ENCODE assay signal across 13 cellular contexts in the genomic region with DNA sequence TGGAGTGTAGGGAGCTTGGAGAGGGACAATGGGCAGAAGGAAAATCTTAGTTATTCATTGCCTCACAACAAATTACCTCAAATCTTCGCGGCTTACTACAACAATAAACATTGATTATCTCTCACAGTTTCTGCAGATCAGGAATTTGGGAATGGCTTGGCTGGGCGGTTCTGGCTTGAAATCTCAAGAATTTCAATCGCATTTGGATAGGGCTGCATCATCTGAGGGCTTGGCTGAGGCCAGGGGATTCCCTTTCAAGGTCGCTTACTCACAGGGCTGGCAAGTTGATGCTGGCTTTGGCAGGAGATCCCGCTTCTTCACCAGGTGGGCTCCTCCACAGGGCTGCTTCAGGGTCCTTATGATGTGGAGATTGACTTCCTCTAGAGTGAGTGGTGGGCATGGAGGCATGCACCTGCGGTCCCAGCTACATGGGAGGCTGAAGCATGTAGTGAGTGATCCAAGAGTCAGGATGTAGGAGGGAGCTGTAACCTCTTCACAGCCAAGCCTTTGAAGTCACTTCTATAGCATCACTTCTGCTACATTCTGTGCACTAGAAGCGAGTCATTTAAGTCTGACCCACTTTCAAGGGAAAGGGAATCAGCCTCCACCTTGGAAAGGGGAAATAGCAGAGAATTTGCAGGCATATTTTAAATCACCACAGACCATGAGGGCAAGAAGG.
DNase-seq lines count a peak whose midpoint lies in the region; ATAC-seq and TF ChIP-seq lines count a peak whose summit lies in the region.
"Had no signal": no experiment of that assay in that cellular context is flagged by ENCODE, and none has a peak within 500 bp of the region (broad histone marks: within the 10 kb centered on the region; RNA-seq: fewer than 3 reads in every experiment).

No MANE protein-coding gene starts in this region.

- H3K27ac ChIP-seq in endodermal cell (ENCODE audit: low read depth, low read length) (no peak overlapping the region), tibial artery (no peak overlapping the region)
- H3K27ac ChIP-seq: KMS-11, sigmoid colon had no signal

- TF ChIP-seq CTCF in endodermal cell (conservative IDR thresholded peaks at IDR 0.05) = no peak
- TF ChIP-seq CTCF in omental fat pad (IDR thresholded peaks at IDR 0.05) = no peak
- no peak for TF ChIP-seq CTCF in tibial artery (IDR thresholded peaks at IDR 0.05)

- peaks cover 12% of the 10 kb centered on the region for H3K4me1 ChIP-seq in endodermal cell (ENCODE audit: control insufficient read depth, insufficient read depth, low read length)
- peaks cover 0 to 6% (median 2%) of the 10 kb centered on the region in 4 donors for H3K4me1 ChIP-seq in tibial artery

- intact Hi-C loops in tibial artery (cut with DNase I; ENCODE audit: low total_unique reads) = no loop called here

- no peak overlapping the region for H3K4me3 ChIP-seq in MG63
- H3K4me3 ChIP-seq in endodermal cell (ENCODE audit: low read length) = no peak overlapping the region
- H3K4me3 ChIP-seq in tibial artery = no peak overlapping the region
- H3K4me3 ChIP-seq: sigmoid colon had no signal

- peaks cover 25% of the 10 kb centered on the region for H3K4me1 Mint-ChIP-seq in endodermal cell
- H3K4me1 Mint-ChIP-seq: activated CD8-positive, alpha-beta memory T cell treated with anti-CD3 and anti-CD28 coated beads, Interleukin-2, amount 10 ng/mL, durations not matched to agents 7 days and 5 days; activated naive CD8-positive, alpha-beta T cell treated with anti-CD3 and anti-CD28 coated beads, Interleukin-2, amount 10 ng/mL, durations not matched to agents 7 days and 5 days; CD4-positive, CD25-positive, alpha-beta regulatory T cell had no signal

- WGBS in endodermal cell (ENCODE audit: insufficient coverage in 1 of 2, insufficient read length in 1 of 2), 2 experiments = 74 to 84% methylated on average over 7 to 8 of the region's 8 CpGs

- H3K9me3 Mint-ChIP-seq in endodermal cell = no peaks in the 10 kb centered on the region
- H3K9me3 Mint-ChIP-seq: activated naive CD8-positive, alpha-beta T cell treated with anti-CD3 and anti-CD28 coated beads, Interleukin-2, amount 10 ng/mL, durations not matched to agents 7 days and 5 days; CD4-positive, CD25-positive, alpha-beta regulatory T cell had no signal

- no peaks in the 10 kb centered on the region for H3K36me3 Mint-ChIP-seq in endodermal cell (ENCODE audit: low read depth)
- H3K36me3 Mint-ChIP-seq: activated CD8-positive, alpha-beta memory T cell treated with anti-CD3 and anti-CD28 coated beads, Interleukin-2, amount 10 ng/mL, durations not matched to agents 7 days and 5 days; activated naive CD8-positive, alpha-beta T cell treated with anti-CD3 and anti-CD28 coated beads, Interleukin-2, amount 10 ng/mL, durations not matched to agents 7 days and 5 days; CD4-positive, CD25-positive, alpha-beta regulatory T cell had no signal

- H3K9me3 ChIP-seq in MG63 (no peaks in the 10 kb centered on the region), endodermal cell (ENCODE audit: control insufficient read depth, low read length) (no peaks in the 10 kb centered on the region), tibial artery (no peaks in the 10 kb centered on the region)
- H3K9me3 ChIP-seq: sigmoid colon had no signal

- ATAC-seq in omental fat pad (ENCODE audit: low FRiP score) (peak; percentile 73), GM21576 (IDR thresholded peaks at IDR 0.05; ENCODE audit: unreplicated experiment) (no peak), GM21390 (IDR thresholded peaks at IDR 0.05; ENCODE audit: unreplicated experiment) (no peak)
- ATAC-seq: activated CD8-positive, alpha-beta memory T cell treated with anti-CD3 and anti-CD28 coated beads, Interleukin-2, amount 10 ng/mL, durations not matched to agents 7 days and 5 days had no signal

- DNase-seq in AG20443 (ENCODE audit: low spot score) (peak; percentile 82), MG63 (peak; percentile 88), endodermal cell (peak; percentile 80), omental fat pad (ENCODE audit: low spot score) (no peak), SW 1271 (lab: John Stamatoyannopoulos, UW) (no peak), tibial artery (no peak)
- DNase-seq: activated CD8-positive, alpha-beta memory T cell treated with anti-CD3 and anti-CD28 coated beads, Interleukin-2, amount 10 ng/mL, durations not matched to agents 7 days and 5 days; activated naive CD8-positive, alpha-beta T cell treated with anti-CD3 and anti-CD28 coated beads, Interleukin-2, amount 10 ng/mL, durations not matched to agents 7 days and 5 days; CD4-positive, CD25-positive, alpha-beta regulatory T cell; sigmoid colon had no signal

- no peaks in the 10 kb centered on the region for H3K27me3 ChIP-seq in MG63
- H3K27me3 ChIP-seq in endodermal cell (ENCODE audit: control insufficient read depth, insufficient read depth, low read length, poor library complexity, severe bottlenecking) = no peaks in the 10 kb centered on the region
- no peaks in the 10 kb centered on the region for H3K27me3 ChIP-seq in tibial artery
- H3K27me3 ChIP-seq: sigmoid colon had no signal

- peaks cover 2% of the 10 kb centered on the region for H3K27me3 Mint-ChIP-seq in endodermal cell (ENCODE audit: insufficient read depth)
- H3K27me3 Mint-ChIP-seq: activated CD8-positive, alpha-beta memory T cell treated with anti-CD3 and anti-CD28 coated beads, Interleukin-2, amount 10 ng/mL, durations not matched to agents 7 days and 5 days; activated naive CD8-positive, alpha-beta T cell treated with anti-CD3 and anti-CD28 coated beads, Interleukin-2, amount 10 ng/mL, durations not matched to agents 7 days and 5 days had no signal

- peak overlapping the region; percentile 1 for H3K27ac Mint-ChIP-seq in endodermal cell
- H3K27ac Mint-ChIP-seq: activated CD8-positive, alpha-beta memory T cell treated with anti-CD3 and anti-CD28 coated beads, Interleukin-2, amount 10 ng/mL, durations not matched to agents 7 days and 5 days; activated naive CD8-positive, alpha-beta T cell treated with anti-CD3 and anti-CD28 coated beads, Interleukin-2, amount 10 ng/mL, durations not matched to agents 7 days and 5 days; CD4-positive, CD25-positive, alpha-beta regulatory T cell had no signal

- peak overlapping the region; percentile 29 for H3K9ac ChIP-seq in endodermal cell (ENCODE audit: extremely low read depth, low read length, poor library complexity, severe bottlenecking)
- H3K9ac ChIP-seq: KMS-11 had no signal

- H3K36me3 ChIP-seq in MG63 = no peaks in the 10 kb centered on the region
- no peaks in the 10 kb centered on the region for H3K36me3 ChIP-seq in endodermal cell (ENCODE audit: control insufficient read depth, insufficient read depth, low read length)
- H3K36me3 ChIP-seq in tibial artery = no peaks in the 10 kb centered on the region
- H3K36me3 ChIP-seq: sigmoid colon had no signal

- H3K4me3 Mint-ChIP-seq in endodermal cell = no peak overlapping the region
- H3K4me3 Mint-ChIP-seq: activated CD8-positive, alpha-beta memory T cell treated with anti-CD3 and anti-CD28 coated beads, Interleukin-2, amount 10 ng/mL, durations not matched to agents 7 days and 5 days; activated naive CD8-positive, alpha-beta T cell treated with anti-CD3 and anti-CD28 coated beads, Interleukin-2, amount 10 ng/mL, durations not matched to agents 7 days and 5 days; CD4-positive, CD25-positive, alpha-beta regulatory T cell had no signal

Comparison
In these comparisons a context has a peak if more than half of its experiments do, and no peak if none do; other contexts are left out.
1. DNase-seq: peak in AG20443 (single experiment), MG63 (single experiment) and endodermal cell (single experiment); none in omental fat pad (single experiment), SW 1271 (0 of 2) and tibial artery (0 of 2).